Comparison of ENCODE assay signal across 9 cellular contexts in the genomic region with DNA sequence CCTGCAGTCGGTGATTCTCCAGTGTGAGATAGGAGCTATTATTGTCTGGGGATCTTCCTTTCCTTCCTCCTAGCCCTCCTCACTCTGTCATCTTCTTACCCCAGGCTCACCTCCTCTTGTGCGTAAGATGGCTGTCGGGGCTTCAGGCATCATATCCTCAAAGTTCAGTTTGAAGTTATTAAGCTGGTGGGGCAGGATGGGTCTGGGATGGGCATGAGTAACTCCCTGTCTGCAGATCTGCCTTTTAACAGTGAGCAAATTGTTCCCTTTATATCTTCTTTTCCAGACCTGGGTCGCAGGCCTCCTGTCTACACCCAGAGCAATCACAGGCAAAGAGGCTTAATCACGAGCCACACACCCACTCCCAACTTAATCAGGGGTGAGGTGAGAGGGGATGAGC. TPM values are rescaled to one million over a fixed set of nuclear protein-coding genes. Genes with fewer than 3 reads are reported as not detected.
DNase-seq lines count a peak whose midpoint lies in the region; ATAC-seq and TF ChIP-seq lines count a peak whose summit lies in the region.
"Had no signal": no experiment of that assay in that cellular context is flagged by ENCODE, and none has a peak within 500 bp of the region (broad histone marks: within the 10 kb centered on the region; RNA-seq: fewer than 3 reads in every experiment).

No MANE protein-coding gene starts in this region.

- H3K56ac ChIP-seq in IMR-90 (ENCODE audit: extremely low read depth, insufficient read depth, low read length), result peak overlapping the region; percentile 24; the same call in 1 of the 2 replicates

- no peaks in the 10 kb centered on the region for H3K27me3 ChIP-seq in ACC112 (ENCODE audit: insufficient read depth, low read length)
- no peaks in the 10 kb centered on the region for H3K27me3 ChIP-seq in IMR-90 (ENCODE audit: control insufficient read depth, insufficient read depth, low read length)
- H3K27me3 ChIP-seq in mesenchymal stem cell (ENCODE audit: control insufficient read depth in 1 of 2, insufficient read depth in 1 of 2, low read length in 2 of 2), result peaks cover 0 to under 1% of the 10 kb centered on the region in 2 experiments

- H2AFZ ChIP-seq in ACC112 (ENCODE audit: low read length, unreplicated experiment) (peak overlapping the region; percentile 89), IMR-90 (replicated peaks; ENCODE audit: low read length, poor library complexity) (no peak overlapping the region), mesenchymal stem cell (ENCODE audit: low read depth, low read length) (no peak overlapping the region)

- no peaks in the 10 kb centered on the region for H4K20me1 ChIP-seq in IMR-90 (ENCODE audit: insufficient read depth, low read length)

- peak overlapping the region; percentile 79 for H2BK120ac ChIP-seq in IMR-90 (ENCODE audit: low read depth, low read length)
- no peak overlapping the region for H2BK120ac ChIP-seq in mesenchymal stem cell (ENCODE audit: low read depth, low read length)

- TF ChIP-seq RAD21 in IMR-90 (IDR thresholded peaks at IDR 0.05; ENCODE audit: low read length), result no peak

- CTCF ChIA-PET in IMR-90 (lab: Yijun Ruan, JAX), result interaction anchor here (0.6 to 0.7 kb wide), 2 partner anchors 21 to 207 kb away, joined by 3 read pairs; no protein-coding TSS in a partner anchor

- WGBS in IMR-90 (ENCODE audit: extremely low coverage in 2 of 2, insufficient read length in 1 of 2), 2 experiments, result no CpG with 5 or more reads among the region's 5 CpGs
- 100% methylated on average over 1 of the region's 5 CpGs for WGBS in mesenchymal stem cell

- H2BK5ac ChIP-seq in IMR-90 (ENCODE audit: low read depth, low read length, poor library complexity, severe bottlenecking), result peak overlapping the region; percentile 94
- no peak overlapping the region for H2BK5ac ChIP-seq in mesenchymal stem cell (ENCODE audit: low read depth, low read length, poor library complexity, severe bottlenecking)

- peak overlapping the region; percentile 93; the same call in 1 of the 2 replicates for H3K9ac ChIP-seq in IMR-90 (ENCODE audit: low read depth, low read length)
- peak overlapping the region; percentile 79 for H3K9ac ChIP-seq in mesenchymal stem cell (ENCODE audit: low read length)

- ATAC-seq in IMR-90 (ENCODE audit: low read depth) (no peak), GM21423 (IDR thresholded peaks at IDR 0.05; ENCODE audit: unreplicated experiment) (no peak), HG03196 (IDR thresholded peaks at IDR 0.05; ENCODE audit: unreplicated experiment) (no peak), HG03521 (IDR thresholded peaks at IDR 0.05; ENCODE audit: unreplicated experiment) (no peak)

- peak overlapping the region; percentile 72 to 88; a peak in 3 of 4 replicates for H4K8ac ChIP-seq in IMR-90 (ENCODE audit: low read depth in 2 of 2, low read length in 2 of 2)
- no peak overlapping the region for H4K8ac ChIP-seq in mesenchymal stem cell (ENCODE audit: low read length)

- H2BK20ac ChIP-seq in IMR-90 (ENCODE audit: low read depth, low read length), result peak overlapping the region; percentile 57

- intact Hi-C loops in IMR-90 (cut with micrococcal nuclease), result loop anchor here (5.0 kb wide), 1 partner anchor 390 kb away; no protein-coding TSS in a partner anchor

- H3K9me1 ChIP-seq in IMR-90 (ENCODE audit: insufficient read depth, low read length), result 0 out of 2 replicates have a peak, but pooled peaks cover 6% of the 10 kb centered on the region

- H3K18ac ChIP-seq in IMR-90 (ENCODE audit: low read depth, low read length) (peak overlapping the region; percentile 42; the same call in 1 of the 2 replicates), mesenchymal stem cell (ENCODE audit: low read depth in 1 of 2, low read length in 2 of 2) (no peak overlapping the region)

- TF ChIP-seq CTCF in IMR-90 (conservative IDR thresholded peaks at IDR 0.05; ENCODE audit: low read depth, low read length), result no peak

- DNase-seq in IMR-90 (no peak), mesenchymal stem cell (no peak), GM19238 (ENCODE audit: insufficient read length, low spot score) (no peak)
- DNase-seq: NCI-H1930 had no signal

- H2AK9ac ChIP-seq in IMR-90 (replicated peaks; ENCODE audit: low read depth, low read length, poor library complexity), result peak overlapping the region; percentile 33

- peaks cover 15% of the 10 kb centered on the region for H3K79me2 ChIP-seq in ACC112 (ENCODE audit: control insufficient read depth, insufficient read depth, low read length, unreplicated experiment)

- H2BK12ac ChIP-seq in mesenchymal stem cell (ENCODE audit: low read length in 2 of 2), result no peak overlapping the region

- H2AK5ac ChIP-seq in IMR-90 (ENCODE audit: low read depth, low read length) (peak overlapping the region; percentile 54; the same call in 1 of the 2 replicates), mesenchymal stem cell (ENCODE audit: low read length, severe bottlenecking) (peak overlapping the region; percentile 52)

- BruUV-seq in IMR-90 (replicated peaks; lab: Mats Ljungman, UMichigan), result no TSS peak

- peak overlapping the region; percentile 87 for H3K4me2 ChIP-seq in IMR-90 (ENCODE audit: low read depth, low read length)
- no peak overlapping the region for H3K4me2 ChIP-seq in mesenchymal stem cell (ENCODE audit: low read length, poor library complexity, severe bottlenecking)

- H3K4me3 ChIP-seq in ACC112 (ENCODE audit: low read depth, low read length), result peak overlapping the region; percentile 78
- H3K4me3 ChIP-seq in IMR-90 (ENCODE audit: insufficient read depth, low read depth, low read length), result no peak overlapping the region
- H3K4me3 ChIP-seq in mesenchymal stem cell (ENCODE audit: insufficient read depth in 1 of 2, low read depth in 1 of 2, low read length in 2 of 2), result peak overlapping the region in 1 of 2 experiments; percentile 76

- H3K27ac ChIP-seq in ACC112 (ENCODE audit: low read depth, low read length), result peak overlapping the region; percentile 23; the same call in 1 of the 2 replicates
- peak overlapping the region; percentile 96 for H3K27ac ChIP-seq in IMR-90 (ENCODE audit: insufficient read depth, low read length)
- H3K27ac ChIP-seq in angular gyrus (ENCODE audit: low read depth, low read length), result peak overlapping the region; percentile 59
- H3K27ac ChIP-seq in mesenchymal stem cell (ENCODE audit: low read length, poor library complexity, severe bottlenecking), result peak overlapping the region; percentile 14

- no peak for TF ChIP-seq POLR2A in IMR-90 (IDR thresholded peaks at IDR 0.05; ENCODE audit: low read depth, low read length)

- peaks cover 34% of the 10 kb centered on the region for H3K4me1 ChIP-seq in ACC112 (ENCODE audit: control insufficient read depth, insufficient read depth, low read length, unreplicated experiment)
- peaks cover 10% of the 10 kb centered on the region for H3K4me1 ChIP-seq in IMR-90 (ENCODE audit: control insufficient read depth, insufficient read depth, low read length)
- peaks cover 7% of the 10 kb centered on the region for H3K4me1 ChIP-seq in mesenchymal stem cell (ENCODE audit: control insufficient read depth, insufficient read depth, low read depth, low read length)

- H2BK15ac ChIP-seq in IMR-90 (ENCODE audit: low read depth, low read length), result peak overlapping the region; percentile 93; the same call in 1 of the 3 replicates
- no peak overlapping the region for H2BK15ac ChIP-seq in mesenchymal stem cell (ENCODE audit: low read depth, poor library complexity, severe bottlenecking)

- in situ Hi-C loops in IMR-90 (cut with MboI; ENCODE audit: low sequenced_read_pairs), result no loop called here

- POLR2A ChIA-PET in IMR-90 (lab: Charles Lee; ENCODE audit: unreplicated experiment), result no interaction called here

- peak overlapping the region; percentile 84; the same call in 1 of the 2 replicates for H4K5ac ChIP-seq in IMR-90 (ENCODE audit: low read depth, low read length)

- H3K23ac ChIP-seq in IMR-90 (ENCODE audit: low read depth, low read length) (peak overlapping the region; percentile 59; the same call in 1 of the 2 replicates), mesenchymal stem cell (ENCODE audit: low read length in 2 of 2) (no peak overlapping the region)

- H4K91ac ChIP-seq in IMR-90 (ENCODE audit: insufficient read depth, low read depth, low read length) (peak overlapping the region; percentile 52), mesenchymal stem cell (ENCODE audit: low read length) (no peak overlapping the region)

- H3K9me3 ChIP-seq in IMR-90 (ENCODE audit: control insufficient read depth, insufficient read depth, low read length) (peaks cover 16% of the 10 kb centered on the region), mesenchymal stem cell (ENCODE audit: control insufficient read depth, low read length) (peaks cover 31% of the 10 kb centered on the region)

- H3K36me3 ChIP-seq in ACC112 (ENCODE audit: insufficient read depth, low read length), result no peaks in the 10 kb centered on the region
- H3K36me3 ChIP-seq in IMR-90 (ENCODE audit: control insufficient read depth, insufficient read depth, low read length), result no peaks in the 10 kb centered on the region
- H3K36me3 ChIP-seq in mesenchymal stem cell (ENCODE audit: control insufficient read depth in 1 of 2, insufficient read depth in 2 of 2, low read depth in 1 of 2, low read length in 2 of 2), result peaks cover 0 to 3% of the 10 kb centered on the region in 2 experiments

- peak overlapping the region; percentile 44; the same call in 1 of the 2 replicates for H3K14ac ChIP-seq in IMR-90 (replicated peaks; ENCODE audit: low read depth, low read length)
- no peak overlapping the region for H3K14ac ChIP-seq in mesenchymal stem cell (ENCODE audit: low read length in 2 of 2)

- H3K4ac ChIP-seq in IMR-90 (ENCODE audit: low read depth, low read length), result peak overlapping the region; percentile 74
- H3K4ac ChIP-seq in mesenchymal stem cell (ENCODE audit: low read depth in 1 of 2, low read length in 2 of 2), result no peak overlapping the region

- dilution Hi-C loops in IMR-90 (cut with HindIII; ENCODE audit: low sequenced_read_pairs, unreplicated experiment), result no loop called here

- H3K79me1 ChIP-seq in IMR-90 (ENCODE audit: low read depth in 1 of 2, low read length in 2 of 2), result peaks cover 2 to 20% of the 10 kb centered on the region in 2 experiments; a peak in 2 of 4 replicates
- no peaks in the 10 kb centered on the region for H3K79me1 ChIP-seq in mesenchymal stem cell (replicated peaks; ENCODE audit: low read length, poor library complexity, severe bottlenecking)

TF ChIP-seq in IMR-90, 13 proteins besides CTCF, POLR2A, EP300 and RAD21 (continues in another document):
- TF ChIP-seq MAZ (IDR thresholded peaks at IDR 0.05; ENCODE audit: borderline replicate concordance, low read depth, low read length) (no peak), RFX5 (IDR thresholded peaks at IDR 0.05; ENCODE audit: low read depth, low read length) (no peak), NFE2L2 (IDR thresholded peaks at IDR 0.05; ENCODE audit: low read depth, low read length) (no peak), CHD1 (IDR thresholded peaks at IDR 0.05; ENCODE audit: low read depth, low read length) (no peak)

RNA-seq across cellular contexts. Expression of a gene that starts 0.9 kb away (rescaled TPM):
- total RNA-seq in IMR-90 (2012; rRNA removed), result 19.0 and 22.8 TPM in 2 replicates
- 24.2 and 28.8 TPM in 2 replicates for polyA plus RNA-seq in IMR-90 (2012; rRNA removed)
- 11.8 and 12.6 TPM in 2 replicates for polyA plus RNA-seq in IMR-90 (2012; cell fraction: cytosol; rRNA removed)
- polyA plus RNA-seq in IMR-90 (2012; cell fraction: nucleus; rRNA removed; ENCODE audit: low replicate concordance), result 74.1 and 165 TPM in 2 replicates
- polyA plus RNA-seq in mesenchymal stem cell (2013, experiment 1 of 2), result 14.3 TPM
- 14.2 TPM for polyA plus RNA-seq in mesenchymal stem cell (2013, experiment 2 of 2)

Comparison
In these comparisons a context has a peak if more than half of its experiments do, and no peak if none do; other contexts are left out.
1. H3K27ac ChIP-seq: peak in every context shown above with its lines; median percentile 96 in IMR-90; 59 in angular gyrus; 23 in ACC112; 14 in mesenchymal stem cell.